In the genomic region with DNA sequence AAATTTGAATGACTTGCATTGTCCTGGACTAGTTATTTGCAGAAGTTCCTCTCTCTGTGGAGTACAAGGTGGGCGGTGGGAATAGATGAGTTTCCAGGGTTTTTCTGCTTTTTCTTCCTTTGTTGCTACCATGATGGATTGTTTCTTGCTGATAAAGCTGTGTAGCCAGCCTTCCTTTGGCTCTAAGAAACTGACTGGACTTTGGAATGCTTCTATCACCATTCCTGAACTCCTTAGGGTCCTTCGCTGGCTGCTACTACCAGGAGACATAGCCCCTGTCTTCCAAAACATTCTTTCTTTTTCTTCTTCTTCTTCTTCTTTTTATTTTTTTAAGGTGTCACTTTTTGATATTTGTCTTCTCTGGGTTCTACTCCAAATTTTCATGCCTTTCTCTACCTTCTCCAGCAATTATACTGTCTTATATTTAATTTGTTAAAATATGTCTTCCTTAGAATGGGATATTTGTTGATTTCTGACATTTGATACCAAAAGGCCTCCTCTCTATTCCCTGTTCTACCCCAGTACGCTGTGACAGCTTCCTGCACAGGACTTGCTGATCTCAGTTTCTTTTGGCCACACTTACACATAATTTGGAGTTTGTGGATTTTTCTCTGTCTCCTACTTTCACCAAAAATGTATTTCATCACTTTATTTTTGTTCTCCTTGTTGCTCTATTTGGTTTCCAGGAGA, we compare ENCODE assay signal across 21 cellular contexts.
"Had no signal": no experiment of that assay in that cellular context is flagged by ENCODE, and none has a peak within 500 bp of the region (broad histone marks: within the 10 kb centered on the region; RNA-seq: fewer than 3 reads in every experiment).

No MANE protein-coding gene starts in this region.

- H3K27ac ChIP-seq: breast epithelium, coronary artery, esophagus muscularis mucosa, heart left ventricle, left lung, ovary, psoas muscle, right atrium auricular region, thyroid gland had no signal

- H3K4me1 Mint-ChIP-seq: activated B cell treated with CpG ODN at 0.5 μM for 24 hours; activated CD4-positive, alpha-beta memory T cell treated with anti-CD3 and anti-CD28 coated beads, Interleukin-2, amount 10 ng/mL, durations not matched to agents 7 days and 5 days; activated CD4-positive, alpha-beta T cell treated with anti-CD3 and anti-CD28 coated beads for 36 hours; activated naive CD4-positive, alpha-beta T cell treated with anti-CD3 and anti-CD28 coated beads, Interleukin-2, amount 50 U/mL, for 24 hours; central memory CD8-positive, alpha-beta T cell; natural killer cell had no signal

- H3K9me3 Mint-ChIP-seq: activated CD4-positive, alpha-beta memory T cell treated with anti-CD3 and anti-CD28 coated beads, Interleukin-2, amount 10 ng/mL, durations not matched to agents 7 days and 5 days had no signal

- H3K27me3 ChIP-seq: breast epithelium, esophagus muscularis mucosa, heart left ventricle, left lung, ovary, right atrium auricular region, thyroid gland had no signal

- H3K27me3 Mint-ChIP-seq: activated CD4-positive, alpha-beta memory T cell treated with anti-CD3 and anti-CD28 coated beads, Interleukin-2, amount 10 ng/mL, durations not matched to agents 7 days and 5 days; activated CD4-positive, alpha-beta T cell treated with anti-CD3 and anti-CD28 coated beads for 36 hours; activated naive CD4-positive, alpha-beta T cell treated with anti-CD3 and anti-CD28 coated beads, Interleukin-2, amount 50 U/mL, for 24 hours; central memory CD8-positive, alpha-beta T cell had no signal

- DNase-seq: activated B cell treated with CpG ODN at 0.5 μM for 24 hours; activated CD4-positive, alpha-beta memory T cell treated with anti-CD3 and anti-CD28 coated beads, Interleukin-2, amount 10 ng/mL, durations not matched to agents 7 days and 5 days; activated CD4-positive, alpha-beta T cell treated with anti-CD3 and anti-CD28 coated beads for 36 hours; activated gamma-delta T cell treated with Interleukin-2 at 50 U/mL for 16 hours; heart left ventricle; left lung; natural killer cell; ovary; psoas muscle; stimulated activated CD4-positive, alpha-beta T cell treated with anti-CD3 and anti-CD28 coated beads, Interleukin-4, amount 100 ng/mL, for 24 hours; stimulated activated naive CD4-positive, alpha-beta T cell treated with Interleukin-2 at 50 U/mL for 16 hours; T1000 had no signal

- H3K36me3 Mint-ChIP-seq: activated naive CD4-positive, alpha-beta T cell treated with anti-CD3 and anti-CD28 coated beads, Interleukin-2, amount 50 U/mL, for 24 hours; natural killer cell had no signal

- H3K4me3 Mint-ChIP-seq: activated B cell treated with CpG ODN at 0.5 μM for 24 hours; activated CD4-positive, alpha-beta memory T cell treated with anti-CD3 and anti-CD28 coated beads, Interleukin-2, amount 10 ng/mL, durations not matched to agents 7 days and 5 days; activated CD4-positive, alpha-beta T cell treated with anti-CD3 and anti-CD28 coated beads for 36 hours; activated naive CD4-positive, alpha-beta T cell treated with anti-CD3 and anti-CD28 coated beads, Interleukin-2, amount 50 U/mL, for 24 hours; central memory CD8-positive, alpha-beta T cell; natural killer cell; T-helper 1 cell treated with Interleukin-12 subunit alpha and Interleukin-12 subunit beta and Interleukin-4 antibody, amounts not matched to agents 30 μg/mL and 1 μg/mL, for 36 hours had no signal

- H3K9me3 ChIP-seq: breast epithelium, esophagus muscularis mucosa, left lung, ovary, psoas muscle, right atrium auricular region, thyroid gland had no signal

- H3K27ac Mint-ChIP-seq: activated B cell treated with CpG ODN at 0.5 μM for 24 hours; activated CD4-positive, alpha-beta memory T cell treated with anti-CD3 and anti-CD28 coated beads, Interleukin-2, amount 10 ng/mL, durations not matched to agents 7 days and 5 days; activated CD4-positive, alpha-beta T cell treated with anti-CD3 and anti-CD28 coated beads for 36 hours; activated naive CD4-positive, alpha-beta T cell treated with anti-CD3 and anti-CD28 coated beads, Interleukin-2, amount 50 U/mL, for 24 hours; natural killer cell; T-helper 1 cell treated with Interleukin-12 subunit alpha and Interleukin-12 subunit beta and Interleukin-4 antibody, amounts not matched to agents 30 μg/mL and 1 μg/mL, for 36 hours had no signal

- H3K4me1 ChIP-seq: breast epithelium, left lung, right atrium auricular region, thyroid gland had no signal

- H3K4me3 ChIP-seq: breast epithelium, coronary artery, esophagus muscularis mucosa, heart left ventricle, left lung, lung, ovary, psoas muscle, right atrium auricular region, thyroid gland had no signal

- H3K36me3 ChIP-seq: breast epithelium, esophagus muscularis mucosa, heart left ventricle, left lung, ovary, right atrium auricular region, thyroid gland had no signal
